18 cellular contexts compared by ENCODE assay signal in genomic region chr2:189483571-189484415, GRCh38.
"Had no signal": no experiment of that assay in that cellular context is flagged by ENCODE, and none has a peak within 500 bp of the region (broad histone marks: within the 10 kb centered on the region; RNA-seq: fewer than 3 reads in every experiment).

No MANE protein-coding gene starts in this region.

- H2AFZ ChIP-seq: parathyroid adenoma had no signal

- ATAC-seq: activated CD4-positive, alpha-beta T cell treated with anti-CD3 and anti-CD28 coated beads for 36 hours; left lung; stimulated activated memory B cell treated with anti-CD40 and anti-IgM and Interleukin-4, amounts not matched to agents 10 μg/mL and 1 μg/mL and 100 μg/mL, for 72 hours had no signal

- FAIRE-seq: keratinocyte had no signal

- H3K27me3 ChIP-seq: breast epithelium, esophagus squamous epithelium, heart left ventricle, left lung, upper lobe of left lung had no signal

- H3K27ac ChIP-seq: breast epithelium, esophagus squamous epithelium, left lung, parathyroid adenoma, upper lobe of left lung, VCaP had no signal

- H3K79me2 ChIP-seq: parathyroid adenoma had no signal

- H3K4me3 ChIP-seq: breast epithelium, esophagus squamous epithelium, heart left ventricle, left lung, upper lobe of left lung had no signal

- H3K4me1 ChIP-seq: breast epithelium, left lung, upper lobe of left lung had no signal

- H3K9ac ChIP-seq: parathyroid adenoma had no signal

- DNase-seq: activated CD4-positive, alpha-beta memory T cell treated with anti-CD3 and anti-CD28 coated beads, Interleukin-2, amount 10 ng/mL, durations not matched to agents 7 days and 5 days; activated CD4-positive, alpha-beta T cell treated with anti-CD3 and anti-CD28 coated beads for 36 hours; activated gamma-delta T cell; activated naive CD8-positive, alpha-beta T cell treated with anti-CD3 and anti-CD28 coated beads, Interleukin-2, amount 10 ng/mL, durations not matched to agents 7 days and 5 days; activated T-cell treated with anti-CD3 and anti-CD28 coated beads, Interleukin-2, amount 50 U/mL, for 48 hours; aorta; esophagus squamous epithelium; foreskin melanocyte; heart left ventricle; substantia nigra; T-helper 1 cell; upper lobe of left lung had no signal

- H3K36me3 ChIP-seq: breast epithelium, esophagus squamous epithelium, heart left ventricle, left lung, upper lobe of left lung had no signal

- H3K9me3 ChIP-seq: breast epithelium, esophagus squamous epithelium, heart left ventricle, left lung, upper lobe of left lung had no signal
